In the genomic region with DNA sequence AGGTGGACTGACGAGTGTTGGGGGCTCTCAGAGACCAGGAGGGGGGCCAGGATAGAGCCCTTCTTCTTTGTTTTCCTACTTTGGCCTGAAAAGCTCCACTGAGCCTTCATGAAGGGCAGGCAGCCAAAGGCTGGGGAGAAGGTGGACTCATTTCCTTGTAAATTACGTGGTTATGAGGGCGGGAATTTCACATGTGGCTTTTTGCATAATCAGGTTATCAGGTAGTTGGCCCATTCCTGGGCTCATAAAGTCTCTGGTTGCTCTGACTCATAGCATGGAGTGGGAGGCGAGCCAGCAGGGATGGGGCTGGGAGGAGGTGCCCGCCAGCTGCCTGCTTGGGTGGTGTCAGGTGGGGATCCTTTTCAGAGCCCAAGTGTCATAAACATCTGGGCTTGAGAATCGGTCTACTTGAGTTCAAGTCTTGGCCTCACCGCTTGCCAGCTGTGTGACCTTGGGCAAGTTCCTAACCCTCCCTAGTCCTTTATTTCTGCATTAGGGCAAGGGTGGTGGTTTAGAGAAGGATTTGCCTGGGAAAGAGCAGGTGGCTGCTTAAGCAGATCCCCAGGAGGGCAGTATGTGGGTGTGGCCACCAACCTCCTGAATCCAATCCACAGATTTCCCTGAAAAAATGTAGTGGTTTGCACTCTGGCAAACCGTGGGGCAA, we compare ENCODE assay signal across 9 cellular contexts. TPM values are rescaled to one million over a fixed set of nuclear protein-coding genes. Genes with fewer than 3 reads are reported as not detected.
DNase-seq lines count a peak whose midpoint lies in the region; ATAC-seq and TF ChIP-seq lines count a peak whose summit lies in the region.
"Had no signal": no experiment of that assay in that cellular context is flagged by ENCODE, and none has a peak within 500 bp of the region (broad histone marks: within the 10 kb centered on the region; RNA-seq: fewer than 3 reads in every experiment).

No MANE protein-coding gene starts in this region.

- no peaks in the 10 kb centered on the region for H3K9me3 ChIP-seq in spleen

- H3K4me3 Mint-ChIP-seq in activated T-cell treated with anti-CD3 and anti-CD28 coated beads, Interleukin-2, amount 50 U/mL, for 72 hours, result no peak overlapping the region

- H3K27me3 Mint-ChIP-seq in activated T-cell treated with anti-CD3 and anti-CD28 coated beads, Interleukin-2, amount 50 U/mL, for 72 hours (ENCODE audit: low read depth), result no peaks in the 10 kb centered on the region

- no peaks in the 10 kb centered on the region for H3K36me3 ChIP-seq in spleen

- intact Hi-C loops in spleen (cut with DNase I; ENCODE audit: low total_unique reads), result no loop called here

- no peak for TF ChIP-seq CTCF in spleen (IDR thresholded peaks at IDR 0.05 in 8 of 11, conservative IDR thresholded peaks at IDR 0.05 in 3 of 11)

- WGBS in spleen, 5 donors, result 70 to 82% (median 71%) methylated on average over 8 of the region's 8 CpGs

- peaks cover 17% of the 10 kb centered on the region for H3K4me1 Mint-ChIP-seq in activated T-cell treated with anti-CD3 and anti-CD28 coated beads, Interleukin-2, amount 50 U/mL, for 72 hours (ENCODE audit: low read depth)

- H3K27ac ChIP-seq in spleen, result no peak overlapping the region

- peak; percentile 99 for DNase-seq in A172 (ENCODE audit: low spot score)
- peak; percentile 97 for DNase-seq in HT-29 (ENCODE audit: low spot score)
- peak; percentile 99 for DNase-seq in SW480 (ENCODE audit: low spot score)
- peak; percentile 93 for DNase-seq in iris pigment epithelial cell (ENCODE audit: low read depth)
- no peak for DNase-seq in spleen
- no peak for DNase-seq in activated T-cell treated with anti-CD3 and anti-CD28 coated beads, Interleukin-2, amount 50 U/mL, for 72 hours
- DNase-seq: DND-41 had no signal

- H3K4me1 ChIP-seq in spleen, result peaks cover 0 to 26% (median 18%) of the 10 kb centered on the region in 6 donors

- no peak for TF ChIP-seq POLR2A in spleen (IDR thresholded peaks at IDR 0.05)

- no peak overlapping the region for H3K27ac Mint-ChIP-seq in activated T-cell treated with anti-CD3 and anti-CD28 coated beads, Interleukin-2, amount 50 U/mL, for 72 hours

- no peaks in the 10 kb centered on the region for H3K9me3 Mint-ChIP-seq in activated T-cell treated with anti-CD3 and anti-CD28 coated beads, Interleukin-2, amount 50 U/mL, for 72 hours

- ATAC-seq in activated T-cell treated with anti-CD3 and anti-CD28 coated beads, Interleukin-2, amount 50 U/mL, for 72 hours (replicated peaks in 1 of 2), result no peak
- ATAC-seq in GM19395 (IDR thresholded peaks at IDR 0.05; ENCODE audit: unreplicated experiment) (no peak), GM19397 (IDR thresholded peaks at IDR 0.05; ENCODE audit: unreplicated experiment) (no peak)

- H3K4me3 ChIP-seq in spleen, result no peak overlapping the region

- H3K27me3 ChIP-seq in spleen (replicated peaks in 1 of 7), result peaks cover 0 to 5% (median 0%) of the 10 kb centered on the region in 7 donors

- H3K36me3 Mint-ChIP-seq in activated T-cell treated with anti-CD3 and anti-CD28 coated beads, Interleukin-2, amount 50 U/mL, for 72 hours (ENCODE audit: insufficient read depth in 2 of 2), result peaks cover 0 to 1% of the 10 kb centered on the region in 2 donors

RNA-seq across cellular contexts. Expression of a gene that starts 26.5 kb away (rescaled TPM):
- 6.7 and 7.2 TPM in 2 replicates for total RNA-seq in A172 (2014; rRNA removed; shearing (Covaris generic))
- total RNA-seq in HT-29 (2014; rRNA removed; shearing (Covaris generic)), result 1.4 and 2.3 TPM in 2 replicates
- 10 to 100 TPM; 22.0 to 46.8 (median 30.7) TPM for total RNA-seq in spleen
- polyA plus RNA-seq in spleen, result 1 to 10 TPM; 1.1 to 3.8 (median 1.8) TPM
- 10 to 100 TPM; 13.4 to 16.4 TPM for total RNA-seq in activated T-cell treated with anti-CD3 and anti-CD28 coated beads, Interleukin-2, amount 50 U/mL, for 72 hours

Comparison
In these comparisons a context has a peak if more than half of its experiments do, and no peak if none do; other contexts are left out.
1. DNase-seq: peak in A172 (single experiment), HT-29 (single experiment), SW480 (single experiment) and iris pigment epithelial cell (single experiment); none in spleen (single experiment) and activated T-cell treated with anti-CD3 and anti-CD28 coated beads, Interleukin-2, amount 50 U/mL, for 72 hours (0 of 2).